ENCODE assay signal across 8 cellular contexts in the genomic region with DNA sequence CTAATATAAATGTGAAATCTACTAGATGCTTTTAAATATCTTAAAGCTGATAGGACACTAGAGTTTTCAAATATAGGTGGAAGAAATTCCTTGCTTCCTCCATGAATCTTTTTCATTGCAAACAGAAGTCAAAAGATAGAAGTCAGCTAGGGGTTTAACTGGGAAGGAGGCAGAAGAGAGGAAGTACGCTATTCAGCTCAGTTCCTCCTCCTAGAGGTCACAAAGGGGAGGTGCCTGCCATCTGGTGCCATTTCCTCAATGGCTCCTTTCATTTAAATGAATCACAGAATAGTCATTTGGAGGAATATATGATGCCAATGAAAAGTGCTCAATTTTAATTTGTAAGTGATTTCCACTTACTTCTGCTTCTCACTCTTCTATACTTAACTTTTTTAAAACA. TPM values are rescaled to one million over a fixed set of nuclear protein-coding genes. Genes with fewer than 3 reads are reported as not detected.
DNase-seq lines count a peak whose midpoint lies in the region; ATAC-seq, FAIRE-seq and TF ChIP-seq lines count a peak whose summit lies in the region.

No MANE protein-coding gene starts in this region.

- H3K56ac ChIP-seq in H1 (replicated peaks; ENCODE audit: insufficient read length, low read depth, low read length) = no peak overlapping the region

- H3K4me2 ChIP-seq in H1 (ENCODE audit: insufficient read depth in 1 of 2, low read depth in 2 of 2, low read length in 2 of 2) = no peak overlapping the region

- H2AFZ ChIP-seq in H1 (ENCODE audit: low read length) = no peak overlapping the region

- H3K36me3 ChIP-seq in BE2C = no peaks in the 10 kb centered on the region
- H3K36me3 ChIP-seq in H1 (ENCODE audit: control insufficient read depth in 2 of 4, insufficient read depth in 4 of 4, low read length in 3 of 4) = no peaks in the 10 kb centered on the region
- H3K36me3 ChIP-seq in gastroesophageal sphincter = no peaks in the 10 kb centered on the region

- TF ChIP-seq EP300 in H1 (IDR thresholded peaks at IDR 0.05; ENCODE audit: borderline replicate concordance in 1 of 2, low read depth in 2 of 2, low read length in 2 of 2) = no peak
- TF ChIP-seq EP300 in gastroesophageal sphincter (IDR thresholded peaks at IDR 0.05) = no peak

- no peak overlapping the region for H2BK120ac ChIP-seq in H1 (replicated peaks; ENCODE audit: low read depth, low read length)

- no peak for DNase-seq in BE2C
- peak; percentile 81 for DNase-seq in MV-4-11 (lab: John Stamatoyannopoulos, UW)
- no peak for DNase-seq in H1 (ENCODE audit: low read depth in 1 of 2, low spot score in 2 of 2)
- DNase-seq in caudate nucleus (lab: John Stamatoyannopoulos, UW) = no peak
- no peak for DNase-seq in anterior cingulate cortex (lab: John Stamatoyannopoulos, UW)

- no peaks in the 10 kb centered on the region for H3K79me1 ChIP-seq in H1 (ENCODE audit: low read depth, low read length)

- no peak overlapping the region for H4K5ac ChIP-seq in H1 (ENCODE audit: insufficient read length, low read depth, low read length)

- TF ChIP-seq POLR2A in H1 (IDR thresholded peaks at IDR 0.05; ENCODE audit: control extremely low read depth in 1 of 2, low read depth in 2 of 2, low read length in 2 of 2) = no peak
- TF ChIP-seq POLR2A in gastroesophageal sphincter (IDR thresholded peaks at IDR 0.05) = no peak

- H3K27ac ChIP-seq in H1 (ENCODE audit: low read depth, low read length) (no peak overlapping the region), gastroesophageal sphincter (no peak overlapping the region), caudate nucleus (ENCODE audit: low read depth, low read length) (no peak overlapping the region)

- CTCF ChIA-PET in H1 (lab: Charles Lee; ENCODE audit: partially characterized antibody) = interaction anchor here (0.6 to 3.1 kb wide), 47 partner anchors 9 to 647 kb away, joined by 3 to 15 read pairs (median 3); no protein-coding TSS in a partner anchor

- no peak overlapping the region for H3K18ac ChIP-seq in H1 (ENCODE audit: extremely low read depth, low read length)

- no peak overlapping the region for H3K23ac ChIP-seq in H1 (ENCODE audit: insufficient read length)

- TF ChIP-seq RAD21 in H1 (IDR thresholded peaks at IDR 0.05 in 1 of 2, conservative IDR thresholded peaks at IDR 0.05 in 1 of 2; ENCODE audit: low read depth in 2 of 2, low read length in 2 of 2) = peak; percentile 82 to 86

- H2BK12ac ChIP-seq in H1 (ENCODE audit: low read depth, low read length) = no peak overlapping the region

- H2BK20ac ChIP-seq in H1 (ENCODE audit: low read length) = no peak overlapping the region

- no peaks in the 10 kb centered on the region for H3K23me2 ChIP-seq in H1 (ENCODE audit: low read depth, low read length)

- H3K4ac ChIP-seq in H1 (replicated peaks; ENCODE audit: insufficient read length, low read depth, low read length) = no peak overlapping the region

- H3K4me1 ChIP-seq in BE2C (no peaks in the 10 kb centered on the region), H1 (replicated peaks in 1 of 4; ENCODE audit: control insufficient read depth in 3 of 4, insufficient read depth in 4 of 4, low read length in 3 of 4) (no peaks in the 10 kb centered on the region), gastroesophageal sphincter (no peaks in the 10 kb centered on the region)

- WGBS in H1 (ENCODE audit: extremely low coverage in 1 of 2, insufficient coverage in 1 of 2, insufficient read length in 1 of 2, insufficient replicate concordance in 2 of 2, low coverage in 1 of 2, low lambda C conversion rate in 2 of 2, missing lambda C conversion rate in 1 of 2), 2 experiments = 46% methylated on average over 1 of the region's 1 CpG; no CpG with 5 or more reads in 1 of the 2 experiments
- 81 to 100% methylated on average over 1 of the region's 1 CpG for WGBS in gastroesophageal sphincter (ENCODE audit: low coverage in 1 of 2), 2 donors

- H3K9ac ChIP-seq in H1 (replicated peaks in 1 of 4; ENCODE audit: extremely low read depth in 1 of 4, low read depth in 3 of 4, low read length in 3 of 4) = no peak overlapping the region

- no peak overlapping the region for H3K4me3 ChIP-seq in BE2C (ENCODE audit: low read depth, low read length)
- H3K4me3 ChIP-seq in H1 (ENCODE audit: extremely low read depth in 1 of 4, insufficient read depth in 2 of 4, low read depth in 3 of 4, low read length in 4 of 4) = no peak overlapping the region
- H3K4me3 ChIP-seq in gastroesophageal sphincter = no peak overlapping the region

- H3K9me3 ChIP-seq in BE2C = no peaks in the 10 kb centered on the region
- H3K9me3 ChIP-seq in H1 (ENCODE audit: insufficient read depth in 2 of 2, low read depth in 1 of 2, low read length in 1 of 2) = no peaks in the 10 kb centered on the region
- H3K9me3 ChIP-seq in gastroesophageal sphincter = no peaks in the 10 kb centered on the region

- no peak overlapping the region for H2BK5ac ChIP-seq in H1 (ENCODE audit: low read depth, low read length)

- peak; percentile 76 for FAIRE-seq in H1 (lab: Jason Lieb, UNC)

- H4K20me1 ChIP-seq in H1 (replicated peaks in 1 of 2; ENCODE audit: control insufficient read depth in 1 of 2, insufficient read depth in 2 of 2, low read length in 2 of 2) = no peaks in the 10 kb centered on the region

- H2BK15ac ChIP-seq in H1 (ENCODE audit: low read length) = no peak overlapping the region

- peak; percentile 93 for ATAC-seq in GM18508 (IDR thresholded peaks at IDR 0.05; ENCODE audit: insufficient read depth, unreplicated experiment)
- ATAC-seq in HG02678 (IDR thresholded peaks at IDR 0.05; ENCODE audit: unreplicated experiment) = peak; percentile 92
- ATAC-seq in gastroesophageal sphincter = no peak

- H4K91ac ChIP-seq in H1 (replicated peaks; ENCODE audit: insufficient read length, low read length) = no peak overlapping the region

- H2AK5ac ChIP-seq in H1 (ENCODE audit: low read depth, low read length) = no peak overlapping the region

- no peak overlapping the region for H3K14ac ChIP-seq in H1 (ENCODE audit: insufficient read length)

- peak; percentile 49 for TF ChIP-seq CTCF in BE2C (IDR thresholded peaks at IDR 0.05; ENCODE audit: low read depth, low read length)
- TF ChIP-seq CTCF in H1 (IDR thresholded peaks at IDR 0.05; ENCODE audit: control extremely low read depth in 1 of 3, insufficient read depth in 1 of 3, low read depth in 1 of 3, low read length in 3 of 3) = peak; percentile 52 to 85 (median 76)
- TF ChIP-seq CTCF in gastroesophageal sphincter (IDR thresholded peaks at IDR 0.05) = no peak

- no peaks in the 10 kb centered on the region for H3K79me2 ChIP-seq in H1 (ENCODE audit: control insufficient read depth in 1 of 2, insufficient read depth in 2 of 2, low read length in 2 of 2)

- no peak overlapping the region for H4K8ac ChIP-seq in H1 (ENCODE audit: extremely low read depth, insufficient read depth, low read length)

- POLR2A ChIA-PET in H1 (lab: Charles Lee; ENCODE audit: partially characterized antibody) = interaction anchor here (0.8 to 0.9 kb wide), 2 partner anchors 9 to 520 kb away, joined by 3 read pairs; partner anchors contain the start of gene COL25A1

- H3K27me3 ChIP-seq in BE2C = no peaks in the 10 kb centered on the region
- no peaks in the 10 kb centered on the region for H3K27me3 ChIP-seq in H1 (replicated peaks in 1 of 4; ENCODE audit: control insufficient read depth in 3 of 4, extremely low read depth in 1 of 4, insufficient read depth in 3 of 4, low read length in 3 of 4)
- H3K27me3 ChIP-seq in gastroesophageal sphincter = peaks cover 12% of the 10 kb centered on the region

TF ChIP-seq in H1, 55 proteins besides CTCF, POLR2A, EP300 and RAD21:
- TF ChIP-seq YY1 (IDR thresholded peaks at IDR 0.05; ENCODE audit: low read depth, low read length) = peak; percentile 32; the same call in 1 of the 2 replicates
- TF ChIP-seq NRF1 (IDR thresholded peaks at IDR 0.05; ENCODE audit: low read depth, low read length) = no peak

RNA-seq across cellular contexts. Expression of gene COL25A1, which starts 8.5 kb away (rescaled TPM):
- not detected for polyA plus RNA-seq in BE2C (2012; ENCODE audit: insufficient read depth, insufficient read length, low read depth)
- 4.5 and 8.3 TPM in 2 replicates for total RNA-seq in H1 (2021; fragmentation: NEBNext Ultra II Directional; extraction: Animal tissue kit (Norgen Biotek cat#: 25700))
- 1.1 and 1.6 TPM in 2 replicates for polyA plus RNA-seq in H1 (2011; rRNA removed)
- polyA plus RNA-seq in H1 (2011; cell fraction: cytosol; rRNA removed) = 1.7 TPM
- 3.2 TPM for polyA plus RNA-seq in H1 (2011; cell fraction: nucleus; rRNA removed)
- 1.6 to 2.1 TPM (median 1.9 TPM) in 4 replicates for polyA plus RNA-seq in H1 (2012, experiment 1 of 2)
- 0.13 TPM for polyA plus RNA-seq in H1 (2012, experiment 2 of 2)
- 3.1 TPM for polyA plus RNA-seq in H1 (2013, experiment 1 of 2)
- 3.3 TPM for polyA plus RNA-seq in H1 (2013, experiment 2 of 2)
- polyA minus RNA-seq in H1 (2011; rRNA and poly(A)+ RNA removed) = 1.8 and 2.6 TPM in 2 replicates
- 2.6 TPM for polyA minus RNA-seq in H1 (2011; cell fraction: cytosol; rRNA and poly(A)+ RNA removed)
- 11.6 TPM for polyA minus RNA-seq in H1 (2011; cell fraction: nucleus; rRNA and poly(A)+ RNA removed)
- 1 to 10 TPM in 2 of 4 donors, under 1 TPM in 2; 0.40 to 1.8 (median 1.0) TPM for total RNA-seq in gastroesophageal sphincter

Comparison
In these comparisons a context has a peak if more than half of its experiments do, and no peak if none do; other contexts are left out.
1. CTCF ChIP-seq: peak in BE2C (single experiment) and H1 (3 of 3); none in gastroesophageal sphincter (0 of 4).